ENCODE assay signal across 19 cellular contexts in genomic region chr12:107309020-107309419, GRCh38.
DNase-seq lines count a peak whose midpoint lies in the region; ATAC-seq and TF ChIP-seq lines count a peak whose summit lies in the region.
"Had no signal": no experiment of that assay in that cellular context is flagged by ENCODE, and none has a peak within 500 bp of the region (broad histone marks: within the 10 kb centered on the region; RNA-seq: fewer than 3 reads in every experiment).

No MANE protein-coding gene starts in this region.

- intact Hi-C loops in activated naive CD4-positive, alpha-beta T cell treated with anti-CD3 and anti-CD28 coated beads for 36 hours (cut with micrococcal nuclease) = no loop called here
- intact Hi-C loops in activated T-helper 2 cell treated with anti-CD3 and anti-CD28 coated beads, Interferon-gamma antibody, Interleukin-2, Interleukin-4, amounts not matched to agents 10 μg/mL and 5 μg/mL and 100 μg/mL, durations not matched to agents 14 hours and 24 hours and 36 hours (cut with micrococcal nuclease) = no loop called here
- intact Hi-C loops in upper lobe of right lung (cut with DNase I) = no loop called here

- H3K27ac Mint-ChIP-seq in activated naive CD4-positive, alpha-beta T cell treated with anti-CD3 and anti-CD28 coated beads for 36 hours = no peak overlapping the region
- H3K27ac Mint-ChIP-seq in activated T-helper 2 cell treated with anti-CD3 and anti-CD28 coated beads, Interferon-gamma antibody, Interleukin-2, Interleukin-4, amounts not matched to agents 10 μg/mL and 5 μg/mL and 100 μg/mL, durations not matched to agents 14 hours and 24 hours and 36 hours = no peak overlapping the region
- no peak overlapping the region for H3K27ac Mint-ChIP-seq in endothelial cell (ENCODE audit: unreplicated experiment)
- H3K27ac Mint-ChIP-seq: activated T-cell treated with anti-CD3 and anti-CD28 coated beads, Interleukin-2, amount 50 U/mL, for 24 hours; HFFc6; neural progenitor cell had no signal

- H3K36me3 ChIP-seq in upper lobe of right lung = no peaks in the 10 kb centered on the region
- H3K36me3 ChIP-seq in H7 (replicated peaks; ENCODE audit: control insufficient read depth, insufficient read depth, low read length) = no peaks in the 10 kb centered on the region
- H3K36me3 ChIP-seq: neural progenitor cell had no signal

- H3K4me3 ChIP-seq in upper lobe of right lung (no peak overlapping the region), H7 (ENCODE audit: insufficient read depth, low read depth, low read length) (no peak overlapping the region)
- H3K4me3 ChIP-seq: neural progenitor cell had no signal

- H3K9me3 ChIP-seq in upper lobe of right lung = no peaks in the 10 kb centered on the region

- H3K4me3 Mint-ChIP-seq in activated naive CD4-positive, alpha-beta T cell treated with anti-CD3 and anti-CD28 coated beads for 36 hours = no peak overlapping the region
- no peak overlapping the region for H3K4me3 Mint-ChIP-seq in activated T-helper 2 cell treated with anti-CD3 and anti-CD28 coated beads, Interferon-gamma antibody, Interleukin-2, Interleukin-4, amounts not matched to agents 10 μg/mL and 5 μg/mL and 100 μg/mL, durations not matched to agents 14 hours and 24 hours and 36 hours (ENCODE audit: low read depth)
- H3K4me3 Mint-ChIP-seq in endothelial cell (ENCODE audit: unreplicated experiment) = no peak overlapping the region
- H3K4me3 Mint-ChIP-seq: activated T-cell treated with anti-CD3 and anti-CD28 coated beads, Interleukin-2, amount 50 U/mL, for 24 hours; HFFc6; neural progenitor cell had no signal

- H3K9me3 Mint-ChIP-seq in activated naive CD4-positive, alpha-beta T cell treated with anti-CD3 and anti-CD28 coated beads for 36 hours = no peaks in the 10 kb centered on the region
- H3K9me3 Mint-ChIP-seq in activated T-helper 2 cell treated with anti-CD3 and anti-CD28 coated beads, Interferon-gamma antibody, Interleukin-2, Interleukin-4, amounts not matched to agents 10 μg/mL and 5 μg/mL and 100 μg/mL, durations not matched to agents 14 hours and 24 hours and 36 hours = no peaks in the 10 kb centered on the region
- H3K9me3 Mint-ChIP-seq in endothelial cell (ENCODE audit: unreplicated experiment) = no peaks in the 10 kb centered on the region
- H3K9me3 Mint-ChIP-seq: activated T-cell treated with anti-CD3 and anti-CD28 coated beads, Interleukin-2, amount 50 U/mL, for 24 hours; HFFc6; neural progenitor cell had no signal

- no peaks in the 10 kb centered on the region for H3K36me3 Mint-ChIP-seq in activated naive CD4-positive, alpha-beta T cell treated with anti-CD3 and anti-CD28 coated beads for 36 hours (ENCODE audit: low read depth)
- H3K36me3 Mint-ChIP-seq in activated T-helper 2 cell treated with anti-CD3 and anti-CD28 coated beads, Interferon-gamma antibody, Interleukin-2, Interleukin-4, amounts not matched to agents 10 μg/mL and 5 μg/mL and 100 μg/mL, durations not matched to agents 14 hours and 24 hours and 36 hours (ENCODE audit: low read depth) = no peaks in the 10 kb centered on the region
- H3K36me3 Mint-ChIP-seq in endothelial cell (ENCODE audit: low read depth, unreplicated experiment) = no peaks in the 10 kb centered on the region
- H3K36me3 Mint-ChIP-seq: neural progenitor cell had no signal

- H3K27me3 Mint-ChIP-seq in activated naive CD4-positive, alpha-beta T cell treated with anti-CD3 and anti-CD28 coated beads for 36 hours (ENCODE audit: low read depth) = no peaks in the 10 kb centered on the region
- H3K27me3 Mint-ChIP-seq in activated T-helper 2 cell treated with anti-CD3 and anti-CD28 coated beads, Interferon-gamma antibody, Interleukin-2, Interleukin-4, amounts not matched to agents 10 μg/mL and 5 μg/mL and 100 μg/mL, durations not matched to agents 14 hours and 24 hours and 36 hours (ENCODE audit: low read depth) = peaks cover 39% of the 10 kb centered on the region
- H3K27me3 Mint-ChIP-seq in endothelial cell (ENCODE audit: unreplicated experiment) = no peaks in the 10 kb centered on the region
- H3K27me3 Mint-ChIP-seq: activated T-cell treated with anti-CD3 and anti-CD28 coated beads, Interleukin-2, amount 50 U/mL, for 24 hours had no signal

- H3K4me1 ChIP-seq in upper lobe of right lung = no peaks in the 10 kb centered on the region
- H3K4me1 ChIP-seq: foreskin keratinocyte had no signal

- DNase-seq in activated naive CD4-positive, alpha-beta T cell treated with anti-CD3 and anti-CD28 coated beads for 36 hours = peak; percentile 46
- no peak for DNase-seq in activated naive CD4-positive, alpha-beta T cell treated with Interleukin-2 at 50 U/mL for 16 hours
- DNase-seq in KG1 (lab: John Stamatoyannopoulos, UW) = peak; percentile 20
- DNase-seq in activated T-helper 2 cell treated with anti-CD3 and anti-CD28 coated beads, Interferon-gamma antibody, Interleukin-2, Interleukin-4, amounts not matched to agents 10 μg/mL and 5 μg/mL and 100 μg/mL, durations not matched to agents 14 hours and 24 hours and 36 hours (ENCODE audit: low spot score) = peak; percentile 19
- no peak for DNase-seq in upper lobe of right lung
- DNase-seq in SKM-1 (lab: John Stamatoyannopoulos, UW; ENCODE audit: unreplicated experiment) = no peak
- DNase-seq in endothelial cell (ENCODE audit: low spot score) = no peak
- no peak for DNase-seq in H7
- DNase-seq: ACHN; activated T-cell treated with anti-CD3 and anti-CD28 coated beads, Interleukin-2, amount 50 U/mL, for 24 hours; foreskin keratinocyte; HFFc6; left ventricle myocardium superior; midbrain; NCI-H1694 treated with DMSO at 0.1 percent for 48 hours; NCI-H748 treated with DMSO at 0.1 percent for 48 hours; posterior cingulate gyrus had no signal

- H3K4me1 Mint-ChIP-seq in activated naive CD4-positive, alpha-beta T cell treated with anti-CD3 and anti-CD28 coated beads for 36 hours (ENCODE audit: low read depth) = peaks cover 12% of the 10 kb centered on the region
- peaks cover 11% of the 10 kb centered on the region for H3K4me1 Mint-ChIP-seq in activated T-helper 2 cell treated with anti-CD3 and anti-CD28 coated beads, Interferon-gamma antibody, Interleukin-2, Interleukin-4, amounts not matched to agents 10 μg/mL and 5 μg/mL and 100 μg/mL, durations not matched to agents 14 hours and 24 hours and 36 hours (ENCODE audit: low read depth)
- no peaks in the 10 kb centered on the region for H3K4me1 Mint-ChIP-seq in endothelial cell (ENCODE audit: unreplicated experiment)

- no peak for TF ChIP-seq CTCF in upper lobe of right lung (IDR thresholded peaks at IDR 0.05)
- no peak for TF ChIP-seq CTCF in endothelial cell (IDR thresholded peaks at IDR 0.05; ENCODE audit: unreplicated experiment)

- H3K27me3 ChIP-seq in upper lobe of right lung = peaks cover 5% of the 10 kb centered on the region
- H3K27me3 ChIP-seq in H7 (ENCODE audit: control insufficient read depth, insufficient read depth, low read length) = no peaks in the 10 kb centered on the region

- ATAC-seq in upper lobe of right lung = peak; percentile 9
- ATAC-seq: foreskin keratinocyte, left ventricle myocardium superior, sciatic nerve had no signal

- CTCF ChIA-PET in activated naive CD4-positive, alpha-beta T cell treated with anti-CD3 and anti-CD28 coated beads for 36 hours (lab: Charles Lee) = interaction anchor here (1.5 to 1.7 kb wide), 2 partner anchors 93 to 96 kb away, joined by 4 to 6 read pairs; no protein-coding TSS in a partner anchor

- no peak overlapping the region for H3K27ac ChIP-seq in upper lobe of right lung
- H3K27ac ChIP-seq: foreskin keratinocyte, neural progenitor cell had no signal

Comparison
In these comparisons a context has a peak if more than half of its experiments do, and no peak if none do; other contexts are left out.
1. DNase-seq: peak in activated naive CD4-positive, alpha-beta T cell treated with anti-CD3 and anti-CD28 coated beads for 36 hours (single experiment), KG1 (single experiment) and activated T-helper 2 cell treated with anti-CD3 and anti-CD28 coated beads, Interferon-gamma antibody, Interleukin-2, Interleukin-4, amounts not matched to agents 10 μg/mL and 5 μg/mL and 100 μg/mL, durations not matched to agents 14 hours and 24 hours and 36 hours (single experiment); none in activated naive CD4-positive, alpha-beta T cell treated with Interleukin-2 at 50 U/mL for 16 hours (single experiment), upper lobe of right lung (single experiment), SKM-1 (single experiment), endothelial cell (single experiment) and H7 (single experiment).